19 cellular contexts compared by ENCODE assay signal in genomic region chr5:17896605-17897004, GRCh38.
DNase-seq lines count a peak whose midpoint lies in the region; ATAC-seq and TF ChIP-seq lines count a peak whose summit lies in the region.
"Had no signal": no experiment of that assay in that cellular context is flagged by ENCODE, and none has a peak within 500 bp of the region (broad histone marks: within the 10 kb centered on the region; RNA-seq: fewer than 3 reads in every experiment).

No MANE protein-coding gene starts in this region.

- DNase-seq in HS-5 (ENCODE audit: low read depth) (peak; percentile 80), SK-N-MC (ENCODE audit: low read depth, low spot score) (peak; percentile 55), fibroblast of pulmonary artery (ENCODE audit: low read depth) (peak; percentile 3), skeletal muscle cell (ENCODE audit: low read depth) (peak; percentile 21), NCI-H2171 (lab: John Stamatoyannopoulos, UW) (no peak), T-helper 2 cell (no peak), sigmoid colon (no peak)
- DNase-seq: activated CD4-positive, CD25-positive, alpha-beta regulatory T cell; activated CD8-positive, alpha-beta memory T cell treated with anti-CD3 and anti-CD28 coated beads for 24 hours; BE2C; effector memory CD4-positive, alpha-beta T cell; GDM1; NCI-H2029 treated with DMSO at 0.1 percent for 48 hours; NCI-H526 treated with DMSO at 0.1 percent for 48 hours; nephron progenitor cell; stimulated activated CD4-positive, alpha-beta T cell treated with anti-CD3 and anti-CD28 coated beads, Interleukin-1b, Interleukin-23, amount 100 ng/mL, for 48 hours had no signal

- no peaks in the 10 kb centered on the region for H3K4me1 Mint-ChIP-seq in activated T-helper 17 cell treated with anti-CD3 and anti-CD28 coated beads, Interleukin-2, amount 50 U/mL, for 72 hours
- H3K4me1 Mint-ChIP-seq: nephron progenitor cell had no signal

- no peak for ATAC-seq in activated T-helper 17 cell treated with anti-CD3 and anti-CD28 coated beads, Interleukin-2, amount 50 U/mL, for 72 hours (replicated peaks)
- ATAC-seq: Panc1 had no signal

- no peak overlapping the region for H3K27ac ChIP-seq in SK-N-MC
- no peak overlapping the region for H3K27ac ChIP-seq in sigmoid colon

- no peak overlapping the region for H3K4me3 Mint-ChIP-seq in activated T-helper 17 cell treated with anti-CD3 and anti-CD28 coated beads, Interleukin-2, amount 50 U/mL, for 72 hours
- H3K4me3 Mint-ChIP-seq: nephron progenitor cell had no signal

- H3K9me3 ChIP-seq in SK-N-MC (ENCODE audit: low read depth, low read length) = no peaks in the 10 kb centered on the region; the same call in 1 of the 2 replicates
- no peaks in the 10 kb centered on the region for H3K9me3 ChIP-seq in sigmoid colon
- H3K9me3 ChIP-seq: BE2C had no signal

- H3K27ac Mint-ChIP-seq in activated T-helper 17 cell treated with anti-CD3 and anti-CD28 coated beads, Interleukin-2, amount 50 U/mL, for 72 hours = no peak overlapping the region
- H3K27ac Mint-ChIP-seq: activated T-helper 2 cell treated with anti-CD3 and anti-CD28 coated beads, Interferon-gamma antibody, Interleukin-2, Interleukin-4, amounts not matched to agents 10 μg/mL and 5 μg/mL and 100 μg/mL, durations not matched to agents 14 hours and 24 hours and 36 hours; nephron progenitor cell had no signal

- TF ChIP-seq CTCF in fibroblast of pulmonary artery (IDR thresholded peaks at IDR 0.05; ENCODE audit: low read length, missing control alignments) = no peak
- no peak for TF ChIP-seq CTCF in sigmoid colon (IDR thresholded peaks at IDR 0.05)

- TF ChIP-seq POLR2A in sigmoid colon (IDR thresholded peaks at IDR 0.05) = no peak

- H3K9ac ChIP-seq in SK-N-MC (ENCODE audit: insufficient read length) = no peak overlapping the region

- H3K36me3 ChIP-seq in SK-N-MC (ENCODE audit: insufficient read depth, low read length) (no peaks in the 10 kb centered on the region), sigmoid colon (no peaks in the 10 kb centered on the region)
- H3K36me3 ChIP-seq: BE2C had no signal

- intact Hi-C loops in sigmoid colon (cut with DNase I) = no loop called here

- no peaks in the 10 kb centered on the region for H3K27me3 Mint-ChIP-seq in activated T-helper 17 cell treated with anti-CD3 and anti-CD28 coated beads, Interleukin-2, amount 50 U/mL, for 72 hours

- H3K4me1 ChIP-seq in sigmoid colon = no peaks in the 10 kb centered on the region
- H3K4me1 ChIP-seq: BE2C had no signal

- H3K27me3 ChIP-seq in sigmoid colon = no peaks in the 10 kb centered on the region
- H3K27me3 ChIP-seq: BE2C had no signal

- H3K36me3 Mint-ChIP-seq in activated T-helper 17 cell treated with anti-CD3 and anti-CD28 coated beads, Interleukin-2, amount 50 U/mL, for 72 hours (ENCODE audit: low read depth) = no peaks in the 10 kb centered on the region

- no peak for TF ChIP-seq EP300 in sigmoid colon (IDR thresholded peaks at IDR 0.05)

- no peaks in the 10 kb centered on the region for H3K9me3 Mint-ChIP-seq in activated T-helper 17 cell treated with anti-CD3 and anti-CD28 coated beads, Interleukin-2, amount 50 U/mL, for 72 hours
- H3K9me3 Mint-ChIP-seq: nephron progenitor cell had no signal

- H3K4me3 ChIP-seq in SK-N-MC (no peak overlapping the region), fibroblast of pulmonary artery (replicated peaks; ENCODE audit: low read depth, low read length) (no peak overlapping the region), skeletal muscle cell (ENCODE audit: low read depth, low read length) (no peak overlapping the region), sigmoid colon (no peak overlapping the region)

- WGBS in sigmoid colon, 2 donors = 44 to 57% methylated on average over 2 of the region's 2 CpGs

Comparison
In these comparisons a context has a peak if more than half of its experiments do, and no peak if none do; other contexts are left out.
1. DNase-seq: peak in HS-5 (single experiment), SK-N-MC (single experiment), fibroblast of pulmonary artery (single experiment) and skeletal muscle cell (single experiment); none in NCI-H2171 (single experiment), T-helper 2 cell (0 of 5) and sigmoid colon (single experiment).